ENCODE assay signal across 10 cellular contexts in the genomic region with DNA sequence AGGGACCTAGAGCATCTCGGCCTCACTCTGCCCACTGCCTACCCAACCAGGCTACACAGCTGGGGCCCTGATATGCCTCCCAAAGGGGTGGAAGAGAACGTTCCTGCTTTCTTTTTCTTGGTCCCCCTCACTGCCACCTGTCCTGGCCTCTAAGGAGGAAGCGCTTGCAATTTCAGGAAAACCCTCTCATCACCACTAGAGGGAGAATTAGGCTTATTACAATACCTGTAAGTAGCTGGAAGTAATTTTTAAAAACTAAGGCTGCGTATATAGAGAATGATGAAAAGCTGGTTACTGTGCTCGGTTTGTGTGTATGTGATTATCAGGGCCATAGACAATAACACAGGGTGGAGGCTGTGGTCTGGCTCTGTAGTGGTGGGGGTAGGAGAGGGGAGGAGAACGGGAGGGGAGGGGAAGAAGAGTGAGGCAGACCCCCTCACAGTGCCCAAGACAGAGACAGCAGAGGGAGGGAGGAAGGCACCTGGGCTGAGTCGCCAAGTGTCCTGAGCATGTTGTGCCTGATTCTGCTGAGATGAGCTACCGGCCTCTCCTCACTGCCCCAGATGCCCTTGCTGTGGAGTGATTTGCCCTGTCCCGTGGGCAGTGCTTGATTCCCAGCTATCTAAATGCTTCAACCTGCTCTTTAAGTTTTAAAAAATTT. TPM values are rescaled to one million over a fixed set of nuclear protein-coding genes. Genes with fewer than 3 reads are reported as not detected.
DNase-seq lines count a peak whose midpoint lies in the region; ATAC-seq and TF ChIP-seq lines count a peak whose summit lies in the region.
"Had no signal": no experiment of that assay in that cellular context is flagged by ENCODE, and none has a peak within 500 bp of the region (broad histone marks: within the 10 kb centered on the region; RNA-seq: fewer than 3 reads in every experiment).

No MANE protein-coding gene starts in this region.

- no peak overlapping the region for H3K27ac Mint-ChIP-seq in stimulated activated naive B cell treated with anti-CD40 and anti-IgM and Interleukin-4, amounts not matched to agents 10 μg/mL and 1 μg/mL and 100 μg/mL, for 72 hours
- H3K27ac Mint-ChIP-seq: CD4-positive, alpha-beta T cell had no signal

- TF ChIP-seq CTCF in spleen (IDR thresholded peaks at IDR 0.05 in 8 of 11, conservative IDR thresholded peaks at IDR 0.05 in 3 of 11) (peak in 7 of 11 experiments; percentile 26 to 49 (median 34)), GM20000 (IDR thresholded peaks at IDR 0.05; ENCODE audit: extremely low read depth, missing control alignments) (no peak), suprapubic skin (IDR thresholded peaks at IDR 0.05) (peak in 1 of 2 donors; percentile 19)

- TF ChIP-seq POLR2A in spleen (IDR thresholded peaks at IDR 0.05) = no peak
- no peak for TF ChIP-seq POLR2A in suprapubic skin (IDR thresholded peaks at IDR 0.05)

- DNase-seq in SIG-M5 treated with dmso at 0.1 percent for 504 hours (lab: John Stamatoyannopoulos, UW; ENCODE audit: unreplicated experiment) (peak; percentile 5), SIG-M5 (lab: John Stamatoyannopoulos, UW) (no peak), NCI-H748 treated with DMSO at 0.1 percent for 48 hours (lab: John Stamatoyannopoulos, UW) (peak; percentile 6), epithelial cell of prostate (ENCODE audit: low read depth, low spot score) (peak; percentile 12), spleen (no peak), GM20000 (ENCODE audit: low spot score) (no peak), suprapubic skin (ENCODE audit: low spot score in 2 of 2) (no peak)
- DNase-seq in stimulated activated naive B cell treated with anti-CD40 and anti-IgM and Interleukin-4, amounts not matched to agents 10 μg/mL and 1 μg/mL and 100 μg/mL, for 72 hours = no peak
- DNase-seq: CD4-positive, alpha-beta T cell; gastrocnemius medialis had no signal

- no peak for TF ChIP-seq EP300 in suprapubic skin (IDR thresholded peaks at IDR 0.05)

- peaks cover 25 to 32% of the 10 kb centered on the region in 2 donors for H3K27me3 Mint-ChIP-seq in stimulated activated naive B cell treated with anti-CD40 and anti-IgM and Interleukin-4, amounts not matched to agents 10 μg/mL and 1 μg/mL and 100 μg/mL, for 72 hours

- intact Hi-C loops in spleen (cut with DNase I; ENCODE audit: low total_unique reads) = no loop called here

- H3K9me3 ChIP-seq in spleen (peaks cover 0 to 6% (median 0%) of the 10 kb centered on the region in 8 donors), suprapubic skin (no peaks in the 10 kb centered on the region)
- H3K9me3 ChIP-seq: gastrocnemius medialis had no signal

- H3K4me3 ChIP-seq in spleen (no peak overlapping the region), suprapubic skin (no peak overlapping the region)
- H3K4me3 ChIP-seq: gastrocnemius medialis had no signal

- H3K9me3 Mint-ChIP-seq in stimulated activated naive B cell treated with anti-CD40 and anti-IgM and Interleukin-4, amounts not matched to agents 10 μg/mL and 1 μg/mL and 100 μg/mL, for 72 hours = peaks cover 0 to 3% of the 10 kb centered on the region in 2 donors

- no peaks in the 10 kb centered on the region for H3K36me3 Mint-ChIP-seq in stimulated activated naive B cell treated with anti-CD40 and anti-IgM and Interleukin-4, amounts not matched to agents 10 μg/mL and 1 μg/mL and 100 μg/mL, for 72 hours

- no peak overlapping the region for H3K4me3 Mint-ChIP-seq in stimulated activated naive B cell treated with anti-CD40 and anti-IgM and Interleukin-4, amounts not matched to agents 10 μg/mL and 1 μg/mL and 100 μg/mL, for 72 hours
- H3K4me3 Mint-ChIP-seq: CD4-positive, alpha-beta T cell had no signal

- H3K36me3 ChIP-seq in spleen (no peaks in the 10 kb centered on the region), suprapubic skin (no peaks in the 10 kb centered on the region)
- H3K36me3 ChIP-seq: gastrocnemius medialis had no signal

- H3K4me1 ChIP-seq in spleen = no peaks in the 10 kb centered on the region
- peaks cover 2% of the 10 kb centered on the region for H3K4me1 ChIP-seq in suprapubic skin
- H3K4me1 ChIP-seq: gastrocnemius medialis had no signal

- WGBS in spleen, 5 donors = 19 to 32% (median 21%) methylated on average over 9 of the region's 9 CpGs
- 35% methylated on average over 9 of the region's 9 CpGs for WGBS in suprapubic skin

- no peak for ATAC-seq in stimulated activated naive B cell treated with anti-CD40 and anti-IgM and Interleukin-4, amounts not matched to agents 10 μg/mL and 1 μg/mL and 100 μg/mL, for 72 hours (replicated peaks)
- ATAC-seq: gastrocnemius medialis had no signal

- peaks cover 0 to 4% of the 10 kb centered on the region in 2 donors for H3K4me1 Mint-ChIP-seq in stimulated activated naive B cell treated with anti-CD40 and anti-IgM and Interleukin-4, amounts not matched to agents 10 μg/mL and 1 μg/mL and 100 μg/mL, for 72 hours

- H3K27me3 ChIP-seq in spleen (replicated peaks in 1 of 7) = peaks cover 0 to 48% (median 13%) of the 10 kb centered on the region in 7 donors
- H3K27me3 ChIP-seq in suprapubic skin = peaks cover 30% of the 10 kb centered on the region

- no peak overlapping the region for H3K27ac ChIP-seq in epithelial cell of prostate
- H3K27ac ChIP-seq in spleen = no peak overlapping the region
- H3K27ac ChIP-seq in suprapubic skin = no peak overlapping the region
- H3K27ac ChIP-seq: gastrocnemius medialis had no signal

RNA-seq across cellular contexts. Expression of a gene that starts 3.3 kb away (rescaled TPM):
- total RNA-seq in spleen = 10 to 100 TPM in 1 of 7 donors, 1 to 10 TPM in 5, under 1 TPM in 1; 0.56 to 19.6 (median 1.9) TPM
- polyA plus RNA-seq in spleen = under 1 TPM; 0.14 to 0.22 (median 0.17) TPM
- total RNA-seq in suprapubic skin = 1 to 10 TPM in 2 of 4 donors, under 1 TPM in 1, not detected in 1; 0.97 to 3.9 (median 3.6) TPM
- total RNA-seq: CD4-positive, alpha-beta T cell; gastrocnemius medialis had no signal

Comparison
In these comparisons a context has a peak if more than half of its experiments do, and no peak if none do; other contexts are left out.
1. DNase-seq: peak in SIG-M5 treated with dmso at 0.1 percent for 504 hours (single experiment), NCI-H748 treated with DMSO at 0.1 percent for 48 hours (single experiment) and epithelial cell of prostate (single experiment); none in SIG-M5 (single experiment), spleen (single experiment), GM20000 (single experiment), suprapubic skin (0 of 2) and stimulated activated naive B cell treated with anti-CD40 and anti-IgM and Interleukin-4, amounts not matched to agents 10 μg/mL and 1 μg/mL and 100 μg/mL, for 72 hours (single experiment).